21 cellular contexts compared by ENCODE assay signal in the genomic region with DNA sequence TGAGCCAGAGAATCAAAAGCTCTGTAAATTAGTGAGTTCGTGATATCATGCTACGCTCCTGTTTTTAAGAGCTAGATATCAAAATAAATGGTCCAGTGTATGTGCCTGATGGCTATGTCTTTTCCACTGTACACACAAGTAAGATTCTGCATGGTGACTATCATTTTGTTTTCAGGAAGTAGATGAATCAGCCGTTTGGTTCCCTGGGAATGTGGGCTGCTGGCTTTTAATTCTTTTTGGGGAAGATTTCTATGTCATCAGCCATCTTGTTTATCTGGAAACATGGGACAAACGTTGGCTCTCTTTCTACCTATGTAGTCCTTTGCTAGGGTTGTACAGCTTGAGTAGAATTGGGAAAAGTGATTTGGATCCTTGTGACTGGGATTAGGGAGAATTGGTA.
DNase-seq lines count a peak whose midpoint lies in the region; TF ChIP-seq lines count a peak whose summit lies in the region.
"Had no signal": no experiment of that assay in that cellular context is flagged by ENCODE, and none has a peak within 500 bp of the region (broad histone marks: within the 10 kb centered on the region; RNA-seq: fewer than 3 reads in every experiment).

No MANE protein-coding gene starts in this region.

- no peaks in the 10 kb centered on the region for H3K9me3 ChIP-seq in mesodermal cell (ENCODE audit: control insufficient read depth, low read length)
- no peaks in the 10 kb centered on the region for H3K9me3 ChIP-seq in sigmoid colon

- no peak for TF ChIP-seq POLR2A in sigmoid colon (IDR thresholded peaks at IDR 0.05)

- TF ChIP-seq CTCF in AG10803 (conservative IDR thresholded peaks at IDR 0.05; ENCODE audit: low read length) (no peak), sigmoid colon (IDR thresholded peaks at IDR 0.05) (no peak)

- WGBS in mesodermal cell (ENCODE audit: insufficient coverage in 2 of 2), 2 experiments: 82 to 83% methylated on average over 2 to 3 of the region's 4 CpGs
- WGBS in sigmoid colon, 2 donors: 33 to 81% methylated on average over 4 of the region's 4 CpGs

- intact Hi-C loops in sigmoid colon (cut with DNase I): no loop called here

- no peaks in the 10 kb centered on the region for H3K27me3 ChIP-seq in sigmoid colon

- H3K36me3 ChIP-seq in mesodermal cell (ENCODE audit: control insufficient read depth, insufficient read depth, low read length) (no peaks in the 10 kb centered on the region), sigmoid colon (no peaks in the 10 kb centered on the region)

- DNase-seq in AG10803 (ENCODE audit: low read depth) (peak; percentile 60), M059J (ENCODE audit: low read depth) (peak; percentile 75), dermis blood vessel endothelial cell (peak; percentile 56), DMS53 (lab: John Stamatoyannopoulos, UW) (no peak), NCI-H526 (lab: John Stamatoyannopoulos, UW) (no peak), NCI-H748 treated with DMSO at 0.1 percent for 48 hours (lab: John Stamatoyannopoulos, UW) (no peak), sigmoid colon (no peak)
- DNase-seq: activated CD4-positive, alpha-beta T cell treated with anti-CD3 and anti-CD28 coated beads, Interleukin-2, amount 10 ng/mL, durations not matched to agents 24 days and 14 days; activated CD8-positive, alpha-beta memory T cell treated with anti-CD3 and anti-CD28 coated beads, Interleukin-2, amount 50 U/mL, for 4 hours; activated effector memory CD4-positive, alpha-beta T cell treated with anti-CD3 and anti-CD28 coated beads, Interleukin-2, amount 50 U/mL, for 16 hours; amygdala; COR-L47; Karpas-422; left ventricle myocardium superior; NCI-H1436 treated with DMSO at 0.1 percent for 48 hours; NCI-H2171; occipital lobe; right cardiac atrium; stimulated activated naive CD4-positive, alpha-beta T cell treated with Interleukin-2 at 50 U/mL for 16 hours had no signal

- no peak overlapping the region for H3K4me3 ChIP-seq in AG10803 (ENCODE audit: low read length)
- H3K4me3 ChIP-seq in mesodermal cell (ENCODE audit: extremely low read depth, insufficient read depth, low read length, poor library complexity, severe bottlenecking): no peak overlapping the region
- H3K4me3 ChIP-seq in sigmoid colon: no peak overlapping the region
- H3K4me3 ChIP-seq: GM12878 had no signal

- peaks cover 38% of the 10 kb centered on the region for H3K4me1 ChIP-seq in mesodermal cell (ENCODE audit: control insufficient read depth, insufficient read depth, low read length, poor library complexity, severe bottlenecking)
- H3K4me1 ChIP-seq in sigmoid colon: no peaks in the 10 kb centered on the region

- TF ChIP-seq EP300 in sigmoid colon (IDR thresholded peaks at IDR 0.05): no peak

- H3K27ac ChIP-seq in mesodermal cell (ENCODE audit: low read depth, low read length, severe bottlenecking) (peak overlapping the region; percentile 43), sigmoid colon (no peak overlapping the region)

Comparison
In these comparisons a context has a peak if more than half of its experiments do, and no peak if none do; other contexts are left out.
1. DNase-seq: peak in AG10803 (single experiment), M059J (single experiment) and dermis blood vessel endothelial cell (single experiment); none in DMS53 (single experiment), NCI-H526 (0 of 2), NCI-H748 treated with DMSO at 0.1 percent for 48 hours (single experiment) and sigmoid colon (single experiment).